ENCODE assay signal across 15 cellular contexts in the genomic region with DNA sequence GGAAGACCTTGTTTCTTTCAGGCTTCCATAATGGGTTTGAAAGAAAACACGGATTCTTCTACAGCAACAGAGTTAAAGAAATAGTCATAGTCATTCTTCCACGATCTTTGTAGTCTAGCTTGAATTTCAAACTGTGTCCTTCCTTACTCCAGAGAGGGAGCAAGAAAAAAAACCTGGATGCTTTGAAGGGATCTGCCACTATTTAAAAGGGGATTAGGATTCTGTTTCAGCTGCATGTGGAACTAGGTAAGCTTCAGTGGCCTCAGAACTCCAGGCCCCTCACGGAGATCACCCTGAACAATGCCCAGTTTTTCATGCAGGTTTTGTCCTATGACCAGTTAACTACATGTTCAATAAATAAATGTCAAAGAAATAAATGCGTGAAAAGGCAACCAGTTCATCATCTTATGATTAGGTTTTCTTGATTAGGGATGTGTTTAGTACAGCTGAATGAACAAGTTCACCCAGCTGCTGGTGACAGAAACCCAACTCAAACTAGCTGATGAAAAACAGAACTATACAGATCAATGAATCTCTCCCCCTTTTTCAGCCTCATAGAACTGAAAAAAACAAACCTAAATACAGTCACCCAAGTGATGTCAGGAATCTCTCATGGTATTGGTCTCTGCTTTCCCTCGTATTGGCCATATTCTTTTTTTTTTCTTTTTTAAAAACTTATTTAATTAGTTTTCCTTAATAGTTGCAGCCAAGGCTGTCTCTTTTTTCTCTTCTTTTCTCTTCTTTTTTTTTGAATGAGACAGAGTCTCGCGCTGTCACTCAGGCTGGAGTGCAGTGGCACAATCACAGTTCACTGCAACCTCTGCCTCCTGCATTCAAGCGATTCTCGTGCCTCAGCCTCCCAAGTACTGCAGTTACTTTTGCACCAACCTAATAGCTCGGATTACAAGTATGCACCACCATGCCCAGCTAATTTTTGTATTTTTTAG. TPM values are rescaled to one million over a fixed set of nuclear protein-coding genes. Genes with fewer than 3 reads are reported as not detected.
DNase-seq lines count a peak whose midpoint lies in the region; ATAC-seq, FAIRE-seq and TF ChIP-seq lines count a peak whose summit lies in the region.
"Had no signal": no experiment of that assay in that cellular context is flagged by ENCODE, and none has a peak within 500 bp of the region (broad histone marks: within the 10 kb centered on the region; RNA-seq: fewer than 3 reads in every experiment).

No MANE protein-coding gene starts in this region.

- no peak overlapping the region for H3K27ac ChIP-seq in astrocyte (ENCODE audit: low read depth, low read length)
- no peak overlapping the region for H3K27ac ChIP-seq in stomach
- H3K27ac ChIP-seq: adrenal gland had no signal

- FAIRE-seq in astrocyte (lab: Jason Lieb, UNC), result peak; percentile 58
- FAIRE-seq: TTC549 had no signal

- no peak overlapping the region for H3K4me3 Mint-ChIP-seq in astrocyte (ENCODE audit: unreplicated experiment)

- no peak for TF ChIP-seq EP300 in stomach (IDR thresholded peaks at IDR 0.05)

- no peak overlapping the region for H3K9ac ChIP-seq in astrocyte (ENCODE audit: low read length)

- H3K4me1 Mint-ChIP-seq in astrocyte (ENCODE audit: low read depth, unreplicated experiment), result peaks cover 27% of the 10 kb centered on the region

- peaks cover 34% of the 10 kb centered on the region for H3K27me3 ChIP-seq in astrocyte (ENCODE audit: insufficient read depth, low read length)
- H3K27me3 ChIP-seq in stomach, result no peaks in the 10 kb centered on the region
- H3K27me3 ChIP-seq: adrenal gland had no signal

- H3K4me1 ChIP-seq in astrocyte (ENCODE audit: insufficient read depth, low read length) (no peaks in the 10 kb centered on the region), stomach (no peaks in the 10 kb centered on the region)
- H3K4me1 ChIP-seq: adrenal gland had no signal

- no peaks in the 10 kb centered on the region for H4K20me1 ChIP-seq in astrocyte (ENCODE audit: insufficient read depth, low read length)

- peak; percentile 47 for ATAC-seq in GM19397 (IDR thresholded peaks at IDR 0.05; ENCODE audit: unreplicated experiment)
- peak; percentile 50 for ATAC-seq in HG03066 (IDR thresholded peaks at IDR 0.05; ENCODE audit: low read depth, unreplicated experiment)

- H3K9me3 ChIP-seq in astrocyte (ENCODE audit: insufficient read depth, low read depth, low read length) (no peaks in the 10 kb centered on the region), stomach (no peaks in the 10 kb centered on the region)
- H3K9me3 ChIP-seq: adrenal gland had no signal

- no peak overlapping the region for H2AFZ ChIP-seq in astrocyte (ENCODE audit: low read depth, low read length)

- H3K36me3 Mint-ChIP-seq in astrocyte (ENCODE audit: low read depth, unreplicated experiment), result no peaks in the 10 kb centered on the region

- intact Hi-C loops in stomach (cut with DNase I; ENCODE audit: low total_unique reads), result no loop called here

- H3K4me2 ChIP-seq in astrocyte (ENCODE audit: low read length), result no peak overlapping the region

- WGBS in stomach, 5 donors, result 76 to 86% (median 85%) methylated on average over 10 of the region's 10 CpGs

- no peaks in the 10 kb centered on the region for H3K79me2 ChIP-seq in astrocyte (ENCODE audit: insufficient read depth, low read length)

- H3K9me3 Mint-ChIP-seq in astrocyte (ENCODE audit: unreplicated experiment), result no peaks in the 10 kb centered on the region

- no peak overlapping the region for H3K27ac Mint-ChIP-seq in astrocyte (ENCODE audit: unreplicated experiment)

- DNase-seq in astrocyte (ENCODE audit: low read depth), result no peak
- DNase-seq in NCI-H1694 treated with DMSO at 0.1 percent for 48 hours (lab: John Stamatoyannopoulos, UW), result no peak
- DNase-seq in cerebellar nuclear complex (lab: John Stamatoyannopoulos, UW), result no peak
- DNase-seq in NCI-H2081 treated with DMSO at 0.1 percent for 48 hours (lab: John Stamatoyannopoulos, UW), result no peak
- DNase-seq in stomach, result no peak
- DNase-seq: adrenal gland; COR-L47; NCI-H1092; nucleus accumbens; stimulated activated CD4-positive, alpha-beta T cell treated with anti-CD3 and anti-CD28 coated beads, Interleukin-4, amount 100 ng/mL, for 1 hour; trophoblast cell had no signal

- no peak for TF ChIP-seq CTCF in astrocyte (IDR thresholded peaks at IDR 0.05; ENCODE audit: insufficient read depth, low read depth, low read length)
- no peak for TF ChIP-seq CTCF in stomach (IDR thresholded peaks at IDR 0.05)

- peaks cover 17% of the 10 kb centered on the region for H3K27me3 Mint-ChIP-seq in astrocyte (ENCODE audit: low read depth, unreplicated experiment)

- H3K4me3 ChIP-seq in GM08714 (ENCODE audit: low read length) (peak overlapping the region; percentile 43; the same call in 1 of the 2 replicates), astrocyte (ENCODE audit: insufficient read depth, low read depth, low read length) (no peak overlapping the region), stomach (no peak overlapping the region)
- H3K4me3 ChIP-seq: adrenal gland had no signal

- no peak for TF ChIP-seq POLR2A in stomach (IDR thresholded peaks at IDR 0.05)

- H3K36me3 ChIP-seq in astrocyte (ENCODE audit: insufficient read depth, low read length) (no peaks in the 10 kb centered on the region), stomach (peaks cover 0 to 31% (median 23%) of the 10 kb centered on the region in 4 donors)
- H3K36me3 ChIP-seq: adrenal gland had no signal

RNA-seq across cellular contexts. Expression of a gene that starts 14.6 kb away (rescaled TPM):
- total RNA-seq in astrocyte, result 229 and 240 TPM in 2 replicates
- total RNA-seq in stomach, result 100 to 1,000 TPM in 1 of 5 donors, 10 to 100 TPM in 4; 29.9 to 115 (median 51.9) TPM
- polyA plus RNA-seq in stomach, result 10 to 100 TPM in 2 of 3 donors, 1 to 10 TPM in 1; 7.2 to 25.0 (median 15.7) TPM
